Comparison of ENCODE assay signal across 8 cellular contexts in the genomic region with DNA sequence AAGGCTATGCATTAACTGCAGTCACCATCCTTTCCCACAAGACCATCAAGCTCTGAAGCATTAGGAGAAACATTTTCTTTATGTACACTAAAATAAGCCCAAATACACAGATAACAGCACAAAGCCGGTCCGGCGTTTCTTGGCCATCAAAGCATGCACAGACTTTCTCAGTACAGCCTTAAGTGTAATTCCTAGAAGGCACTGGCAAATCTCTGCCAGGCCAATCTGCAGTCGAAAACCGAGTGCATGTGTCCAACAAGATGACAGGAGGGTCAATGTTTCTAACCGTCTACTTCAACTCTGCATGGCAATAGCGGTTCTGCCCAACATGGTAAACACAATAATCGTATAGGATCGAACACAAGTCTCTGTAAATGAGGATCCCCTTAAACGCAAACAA. TPM values are rescaled to one million over a fixed set of nuclear protein-coding genes. Genes with fewer than 3 reads are reported as not detected.
A peak's percentile ranks its signal among the peaks of the same experiment; 100 is the strongest.
DNase-seq lines count a peak whose midpoint lies in the region; ATAC-seq and TF ChIP-seq lines count a peak whose summit lies in the region.

No MANE protein-coding gene starts in this region.

- no peak overlapping the region for H2BK15ac ChIP-seq in mesendoderm (replicated peaks; ENCODE audit: low read depth)

- H3K79me1 ChIP-seq in mesendoderm (ENCODE audit: low read length), result peaks cover 6% of the 10 kb centered on the region

- peak overlapping the region; percentile 99 for H3K4me3 Mint-ChIP-seq in CD4-positive, alpha-beta T cell

- peak overlapping the region; percentile 87 for H3K4me2 ChIP-seq in mesendoderm (ENCODE audit: low read length)

- no peak overlapping the region for H3K27ac ChIP-seq in CD4-positive, alpha-beta T cell (ENCODE audit: low read depth, low read length)
- H3K27ac ChIP-seq in mesendoderm (ENCODE audit: low read depth, low read length), result no peak overlapping the region
- H3K27ac ChIP-seq in aorta (ENCODE audit: low read depth in 1 of 2, low read length in 2 of 2), result no peak overlapping the region

- peaks cover 14% of the 10 kb centered on the region for H3K27me3 Mint-ChIP-seq in CD4-positive, alpha-beta T cell

- no peak overlapping the region for H3K4ac ChIP-seq in mesendoderm (ENCODE audit: low read depth, low read length)

- H3K4me1 ChIP-seq in mesendoderm (ENCODE audit: control insufficient read depth, low read depth, low read length) (peaks cover 2% of the 10 kb centered on the region), aorta (ENCODE audit: control insufficient read depth in 1 of 2, insufficient read depth in 2 of 2, low read length in 2 of 2) (no peaks in the 10 kb centered on the region)

- H3K9ac ChIP-seq in mesendoderm (ENCODE audit: low read length), result peak overlapping the region; percentile 89

- peak overlapping the region; percentile 94 for H3K27ac Mint-ChIP-seq in CD4-positive, alpha-beta T cell

- no peak overlapping the region for H4K8ac ChIP-seq in mesendoderm (ENCODE audit: low read depth, low read length)

- TF ChIP-seq CTCF in CD4-positive, alpha-beta T cell (IDR thresholded peaks at IDR 0.05), result no peak
- TF ChIP-seq CTCF in LNCaP clone FGC (IDR thresholded peaks at IDR 0.05; ENCODE audit: control insufficient read depth, extremely low read depth, insufficient read depth) (no peak), cardiac fibroblast (IDR thresholded peaks at IDR 0.05; ENCODE audit: low read depth, low read length) (no peak)

- no peak overlapping the region for H4K5ac ChIP-seq in mesendoderm (ENCODE audit: low read length)

- H3K4me3 ChIP-seq in LNCaP clone FGC (ENCODE audit: low read depth, low read length), result peak overlapping the region; percentile 64
- peak overlapping the region; percentile 88 to 94 for H3K4me3 ChIP-seq in cardiac fibroblast (replicated peaks in 1 of 2; ENCODE audit: low read depth in 2 of 2, low read length in 2 of 2)
- H3K4me3 ChIP-seq in mesendoderm (ENCODE audit: low read length), result peak overlapping the region; percentile 77
- H3K4me3 ChIP-seq in aorta (ENCODE audit: low read length in 2 of 2), result peak overlapping the region; percentile 69 to 97

- H3K9me3 Mint-ChIP-seq in CD4-positive, alpha-beta T cell, result no peaks in the 10 kb centered on the region

- H3K4me1 Mint-ChIP-seq in CD4-positive, alpha-beta T cell (ENCODE audit: low read depth), result peaks cover 37% of the 10 kb centered on the region

- no peak overlapping the region for H3K18ac ChIP-seq in mesendoderm (ENCODE audit: low read length)

- no peak overlapping the region for H2BK5ac ChIP-seq in mesendoderm (ENCODE audit: low read length)

- intact Hi-C loops in CD4-positive, alpha-beta T cell (cut with DNase I, micrococcal nuclease), result loop anchor here in 1 of 2 experiments (5.0 to 10.0 kb wide), 3 partner anchors 998 to 1504 kb away; a partner anchor contains a TSS
- intact Hi-C loops in aorta (cut with DNase I), result no loop called here

- no peak overlapping the region for H2AK5ac ChIP-seq in mesendoderm (ENCODE audit: low read length)

- CTCF ChIA-PET in CD4-positive, alpha-beta T cell (lab: Charles Lee), result interaction anchor here (1.3 kb wide), 2 partner anchors 208 kb away, joined by 3 to 5 read pairs; a partner anchor contains a TSS

- H3K79me2 ChIP-seq in mesendoderm (ENCODE audit: control insufficient read depth, insufficient read depth, low read length), result peaks cover 8% of the 10 kb centered on the region

- H3K56ac ChIP-seq in mesendoderm (ENCODE audit: low read length), result peak overlapping the region; percentile 93

- no CpG with 5 or more reads among the region's 10 CpGs for WGBS in mesendoderm (ENCODE audit: extremely low coverage, insufficient coverage, low lambda C conversion rate)
- 3% methylated on average over 10 of the region's 10 CpGs for WGBS in aorta, 2 donors

- no peak overlapping the region for H3K23ac ChIP-seq in mesendoderm (ENCODE audit: low read length)

- no peaks in the 10 kb centered on the region for H3K27me3 ChIP-seq in CD4-positive, alpha-beta T cell (ENCODE audit: control insufficient read depth, insufficient read depth, low read length)
- no peaks in the 10 kb centered on the region for H3K27me3 ChIP-seq in mesendoderm (ENCODE audit: insufficient read depth, low read length, poor library complexity)
- H3K27me3 ChIP-seq in aorta (ENCODE audit: control insufficient read depth in 1 of 2, insufficient read depth in 2 of 2, low read length in 1 of 2), result no peaks in the 10 kb centered on the region

- H3K36me3 Mint-ChIP-seq in CD4-positive, alpha-beta T cell (ENCODE audit: low read depth), result peaks cover 10% of the 10 kb centered on the region

- no peaks in the 10 kb centered on the region for H3K36me3 ChIP-seq in mesendoderm (ENCODE audit: control insufficient read depth, insufficient read depth, low read length)
- H3K36me3 ChIP-seq in aorta (ENCODE audit: control insufficient read depth in 1 of 2, insufficient read depth in 2 of 2, low read length in 1 of 2), result no peaks in the 10 kb centered on the region

- no peak overlapping the region for H2BK120ac ChIP-seq in mesendoderm (ENCODE audit: low read depth, low read length)

- DNase-seq in CD4-positive, alpha-beta T cell, result no peak
- DNase-seq in LNCaP clone FGC (ENCODE audit: low read depth) (no peak), cardiac fibroblast (ENCODE audit: low read depth in 2 of 2) (peak; percentile 20 to 23), mesendoderm (no peak), aorta (no peak), NCI-H2081 (lab: John Stamatoyannopoulos, UW) (no peak), Kasumi-1 (lab: John Stamatoyannopoulos, UW) (no peak)

- ATAC-seq in CD4-positive, alpha-beta T cell (ENCODE audit: poor library complexity), result no peak
- ATAC-seq in aorta (ENCODE audit: low FRiP score) (no peak), HG02973 (IDR thresholded peaks at IDR 0.05; ENCODE audit: unreplicated experiment) (no peak)

- POLR2A ChIA-PET in CD4-positive, alpha-beta T cell (lab: Charles Lee), result interaction anchor here (1.5 to 1.9 kb wide), 3 partner anchors 8 to 132 kb away, joined by 5 to 6 read pairs (median 5); no protein-coding TSS in a partner anchor

- no peaks in the 10 kb centered on the region for H3K9me3 ChIP-seq in CD4-positive, alpha-beta T cell (ENCODE audit: control insufficient read depth, low read length)
- no peaks in the 10 kb centered on the region for H3K9me3 ChIP-seq in aorta (ENCODE audit: control insufficient read depth, low read length)

RNA-seq across cellular contexts. Expression of a gene that starts 1.1 kb away (rescaled TPM):
- 10 to 100 TPM in 1 of 2 experiments, 1 to 10 TPM in 1; 9.1 to 10.6 TPM for total RNA-seq in CD4-positive, alpha-beta T cell
- 14.7 TPM for polyA plus RNA-seq in mesendoderm (2013, experiment 1 of 2)
- 15.8 TPM for polyA plus RNA-seq in mesendoderm (2013, experiment 2 of 2)
- 10 to 100 TPM; 27.9 to 44.7 TPM for total RNA-seq in aorta
- polyA plus RNA-seq in aorta, result 10 to 100 TPM in 1 of 2 donors, 1 to 10 TPM in 1; 7.4 to 11.6 TPM

Comparison
In these comparisons a context has a peak if more than half of its experiments do, and no peak if none do; other contexts are left out.
1. DNase-seq: peak in cardiac fibroblast (2 of 2); none in CD4-positive, alpha-beta T cell (0 of 10), LNCaP clone FGC (single experiment), mesendoderm (single experiment), aorta (0 of 2), NCI-H2081 (0 of 2) and Kasumi-1 (0 of 2).
2. Peak in every context shown above with its lines, with median percentiles within 50 percentile points of each other: H3K4me3 ChIP-seq.